In the genomic region with DNA sequence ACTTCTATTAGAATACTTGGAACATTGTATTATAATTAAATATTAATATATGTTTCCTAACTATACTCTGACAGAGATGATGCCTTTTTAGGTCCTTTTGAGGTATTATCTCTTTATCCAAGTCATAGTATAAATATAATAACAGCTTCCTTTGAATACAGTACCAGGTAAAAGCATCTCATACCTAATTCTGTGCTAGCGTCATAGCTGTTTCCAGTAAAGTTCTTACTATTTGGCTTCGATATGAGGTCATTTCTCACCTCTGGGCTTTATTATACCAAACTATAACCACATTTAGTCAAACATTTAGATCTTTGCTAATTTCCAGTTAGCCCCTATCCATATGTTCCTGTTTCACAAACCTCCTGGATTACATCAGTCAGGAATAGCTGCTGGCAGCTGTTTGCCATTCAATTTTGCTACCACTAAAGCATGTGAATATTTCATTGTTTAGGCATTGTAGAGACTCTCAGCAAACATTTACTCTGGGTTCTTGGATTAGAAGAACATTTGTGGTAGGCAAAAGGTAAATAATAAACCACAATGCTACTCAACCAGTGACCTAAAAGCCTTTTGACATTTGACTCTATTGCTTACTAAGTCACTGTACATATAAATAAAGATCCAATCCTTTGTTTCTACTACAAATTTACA, we compare ENCODE assay signal across 12 cellular contexts.
DNase-seq lines count a peak whose midpoint lies in the region; ATAC-seq and TF ChIP-seq lines count a peak whose summit lies in the region.
"Had no signal": no experiment of that assay in that cellular context is flagged by ENCODE, and none has a peak within 500 bp of the region (broad histone marks: within the 10 kb centered on the region; RNA-seq: fewer than 3 reads in every experiment).

No MANE protein-coding gene starts in this region.

- TF ChIP-seq CTCF in HEK293 (tag by site-specific recombination; IDR thresholded peaks at IDR 0.05) = no peak

- H3K4me1 ChIP-seq in HEK293 (ENCODE audit: control insufficient read depth, insufficient read depth, low read length) = peaks cover 13% of the 10 kb centered on the region
- H3K4me1 ChIP-seq in effector memory CD4-positive, alpha-beta T cell (ENCODE audit: control insufficient read depth, insufficient read depth, low read length, poor library complexity, severe bottlenecking) = no peaks in the 10 kb centered on the region
- H3K4me1 ChIP-seq: BLaER1 treated with 17β-estradiol and CSF1 and Interleukin-3, amounts not matched to agents 10 nM and 100 nM had no signal

- H3K27ac ChIP-seq in HEK293 (ENCODE audit: extremely low read depth, low read depth, low read length) = no peak overlapping the region
- no peak overlapping the region for H3K27ac ChIP-seq in effector memory CD4-positive, alpha-beta T cell (ENCODE audit: insufficient read depth, low read length, poor library complexity, severe bottlenecking)
- H3K27ac ChIP-seq: BLaER1 treated with 17β-estradiol and CSF1 and Interleukin-3, amounts not matched to agents 10 nM and 100 nM had no signal

- CTCF ChIA-PET in HEK293 (lab: Yijun Ruan, JAX) = interaction anchor here (0.7 to 1.0 kb wide), 2 partner anchors 370 to 373 kb away, joined by 3 read pairs; no protein-coding TSS in a partner anchor

- no peaks in the 10 kb centered on the region for H3K36me3 ChIP-seq in HEK293 (ENCODE audit: control insufficient read depth in 2 of 2, insufficient read depth in 1 of 2, low read length in 2 of 2)
- no peaks in the 10 kb centered on the region for H3K36me3 ChIP-seq in effector memory CD4-positive, alpha-beta T cell (ENCODE audit: control insufficient read depth, insufficient read depth, low read length)
- H3K36me3 ChIP-seq: BLaER1 treated with 17β-estradiol and CSF1 and Interleukin-3, amounts not matched to agents 10 nM and 100 nM had no signal

- ATAC-seq in GM21529 (IDR thresholded peaks at IDR 0.05; ENCODE audit: unreplicated experiment) = no peak
- ATAC-seq: natural killer cell had no signal

- peak; percentile 43 for DNase-seq in AG08395 (ENCODE audit: low spot score)
- DNase-seq in NCI-H2196 treated with DMSO at 0.1 percent for 48 hours (lab: John Stamatoyannopoulos, UW; ENCODE audit: unreplicated experiment) = peak; percentile 38
- peak; percentile 62 for DNase-seq in dedifferentiated amniotic fluid mesenchymal stem cell (ENCODE audit: extremely low spot score)
- DNase-seq in GOT3 (lab: John Stamatoyannopoulos, UW) = no peak
- DNase-seq in effector memory CD4-positive, alpha-beta T cell = no peak
- no peak for DNase-seq in T-helper 9 cell
- DNase-seq: natural killer cell, NCI-H526, SW 1271 had no signal

- no peaks in the 10 kb centered on the region for H3K27me3 ChIP-seq in effector memory CD4-positive, alpha-beta T cell (replicated peaks; ENCODE audit: control insufficient read depth, insufficient read depth, low read length, poor library complexity, severe bottlenecking)
- H3K27me3 ChIP-seq: BLaER1 treated with 17β-estradiol and CSF1 and Interleukin-3, amounts not matched to agents 10 nM and 100 nM had no signal

- no peak overlapping the region for H3K4me3 ChIP-seq in HEK293 (ENCODE audit: low read depth, low read length)
- H3K4me3 ChIP-seq in effector memory CD4-positive, alpha-beta T cell (ENCODE audit: insufficient read depth, low read depth, low read length, poor library complexity, severe bottlenecking) = no peak overlapping the region
- H3K4me3 ChIP-seq: BLaER1 treated with 17β-estradiol and CSF1 and Interleukin-3, amounts not matched to agents 10 nM and 100 nM had no signal

- POLR2A ChIA-PET in HEK293 (lab: Yijun Ruan, JAX) = interaction anchor here (1.2 kb wide), 1 partner anchor 17 kb away, joined by 3 read pairs; no protein-coding TSS in a partner anchor

- no peaks in the 10 kb centered on the region for H3K9me3 ChIP-seq in HEK293 (ENCODE audit: control insufficient read depth, insufficient read depth, low read depth, low read length)
- no peaks in the 10 kb centered on the region for H3K9me3 ChIP-seq in effector memory CD4-positive, alpha-beta T cell (ENCODE audit: control insufficient read depth, low read length)
- H3K9me3 ChIP-seq: BLaER1 treated with 17β-estradiol and CSF1 and Interleukin-3, amounts not matched to agents 10 nM and 100 nM had no signal

TF ChIP-seq in HEK293, 187 proteins besides CTCF, POLR2A, EP300 and RAD21 (continues in another document):
- no peak for TF ChIP-seq KLF9 (tag by site-specific recombination; IDR thresholded peaks at IDR 0.05; ENCODE audit: low read depth)
- TF ChIP-seq, protein P1, sequence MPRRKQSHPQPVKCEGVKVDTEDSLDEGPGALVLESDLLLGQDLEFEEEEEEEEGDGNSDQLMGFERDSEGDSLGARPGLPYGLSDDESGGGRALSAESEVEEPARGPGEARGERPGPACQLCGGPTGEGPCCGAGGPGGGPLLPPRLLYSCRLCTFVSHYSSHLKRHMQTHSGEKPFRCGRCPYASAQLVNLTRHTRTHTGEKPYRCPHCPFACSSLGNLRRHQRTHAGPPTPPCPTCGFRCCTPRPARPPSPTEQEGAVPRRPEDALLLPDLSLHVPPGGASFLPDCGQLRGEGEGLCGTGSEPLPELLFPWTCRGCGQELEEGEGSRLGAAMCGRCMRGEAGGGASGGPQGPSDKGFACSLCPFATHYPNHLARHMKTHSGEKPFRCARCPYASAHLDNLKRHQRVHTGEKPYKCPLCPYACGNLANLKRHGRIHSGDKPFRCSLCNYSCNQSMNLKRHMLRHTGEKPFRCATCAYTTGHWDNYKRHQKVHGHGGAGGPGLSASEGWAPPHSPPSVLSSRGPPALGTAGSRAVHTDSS (tag by site-specific recombination; IDR thresholded peaks at IDR 0.05) = no peak
- TF ChIP-seq ZNF560 (tag by site-specific recombination; IDR thresholded peaks at IDR 0.05; ENCODE audit: borderline replicate concordance) = no peak
- TF ChIP-seq ZNF658 (tag by site-specific recombination; IDR thresholded peaks at IDR 0.05) = no peak
- TF ChIP-seq, protein P2, sequence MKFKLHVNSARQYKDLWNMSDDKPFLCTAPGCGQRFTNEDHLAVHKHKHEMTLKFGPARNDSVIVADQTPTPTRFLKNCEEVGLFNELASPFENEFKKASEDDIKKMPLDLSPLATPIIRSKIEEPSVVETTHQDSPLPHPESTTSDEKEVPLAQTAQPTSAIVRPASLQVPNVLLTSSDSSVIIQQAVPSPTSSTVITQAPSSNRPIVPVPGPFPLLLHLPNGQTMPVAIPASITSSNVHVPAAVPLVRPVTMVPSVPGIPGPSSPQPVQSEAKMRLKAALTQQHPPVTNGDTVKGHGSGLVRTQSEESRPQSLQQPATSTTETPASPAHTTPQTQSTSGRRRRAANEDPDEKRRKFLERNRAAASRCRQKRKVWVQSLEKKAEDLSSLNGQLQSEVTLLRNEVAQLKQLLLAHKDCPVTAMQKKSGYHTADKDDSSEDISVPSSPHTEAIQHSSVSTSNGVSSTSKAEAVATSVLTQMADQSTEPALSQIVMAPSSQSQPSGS (tag by site-specific recombination; IDR thresholded peaks at IDR 0.05; ENCODE audit: low read depth) = 0 out of 2 replicates have a peak, but pooled peaks have one; percentile 21
- TF ChIP-seq BCL11A (tag by site-specific recombination; IDR thresholded peaks at IDR 0.05; ENCODE audit: low read depth) = no peak
- no peak for TF ChIP-seq ZNF610 (tag by site-specific recombination; IDR thresholded peaks at IDR 0.05; ENCODE audit: borderline replicate concordance)
- TF ChIP-seq ZNF548 (tag by site-specific recombination; IDR thresholded peaks at IDR 0.05) = no peak
- TF ChIP-seq, protein P3, sequence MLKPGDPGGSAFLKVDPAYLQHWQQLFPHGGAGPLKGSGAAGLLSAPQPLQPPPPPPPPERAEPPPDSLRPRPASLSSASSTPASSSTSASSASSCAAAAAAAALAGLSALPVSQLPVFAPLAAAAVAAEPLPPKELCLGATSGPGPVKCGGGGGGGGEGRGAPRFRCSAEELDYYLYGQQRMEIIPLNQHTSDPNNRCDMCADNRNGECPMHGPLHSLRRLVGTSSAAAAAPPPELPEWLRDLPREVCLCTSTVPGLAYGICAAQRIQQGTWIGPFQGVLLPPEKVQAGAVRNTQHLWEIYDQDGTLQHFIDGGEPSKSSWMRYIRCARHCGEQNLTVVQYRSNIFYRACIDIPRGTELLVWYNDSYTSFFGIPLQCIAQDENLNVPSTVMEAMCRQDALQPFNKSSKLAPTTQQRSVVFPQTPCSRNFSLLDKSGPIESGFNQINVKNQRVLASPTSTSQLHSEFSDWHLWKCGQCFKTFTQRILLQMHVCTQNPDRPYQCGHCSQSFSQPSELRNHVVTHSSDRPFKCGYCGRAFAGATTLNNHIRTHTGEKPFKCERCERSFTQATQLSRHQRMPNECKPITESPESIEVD (tag by site-specific recombination; IDR thresholded peaks at IDR 0.05) = peak; percentile 65
- no peak for TF ChIP-seq GLIS2 (tag by site-specific recombination; IDR thresholded peaks at IDR 0.05)
- no peak for TF ChIP-seq ZNF600 (tag by site-specific recombination; IDR thresholded peaks at IDR 0.05)
- TF ChIP-seq OSR2 (tag by site-specific recombination; IDR thresholded peaks at IDR 0.05) = peak; percentile 77

Comparison
In these comparisons a context has a peak if more than half of its experiments do, and no peak if none do; other contexts are left out.
1. DNase-seq: peak in AG08395 (single experiment), NCI-H2196 treated with DMSO at 0.1 percent for 48 hours (single experiment) and dedifferentiated amniotic fluid mesenchymal stem cell (single experiment); none in GOT3 (single experiment), effector memory CD4-positive, alpha-beta T cell (0 of 3) and T-helper 9 cell (single experiment).